Comparison of ENCODE assay signal across 1 cellular context in the genomic region with DNA sequence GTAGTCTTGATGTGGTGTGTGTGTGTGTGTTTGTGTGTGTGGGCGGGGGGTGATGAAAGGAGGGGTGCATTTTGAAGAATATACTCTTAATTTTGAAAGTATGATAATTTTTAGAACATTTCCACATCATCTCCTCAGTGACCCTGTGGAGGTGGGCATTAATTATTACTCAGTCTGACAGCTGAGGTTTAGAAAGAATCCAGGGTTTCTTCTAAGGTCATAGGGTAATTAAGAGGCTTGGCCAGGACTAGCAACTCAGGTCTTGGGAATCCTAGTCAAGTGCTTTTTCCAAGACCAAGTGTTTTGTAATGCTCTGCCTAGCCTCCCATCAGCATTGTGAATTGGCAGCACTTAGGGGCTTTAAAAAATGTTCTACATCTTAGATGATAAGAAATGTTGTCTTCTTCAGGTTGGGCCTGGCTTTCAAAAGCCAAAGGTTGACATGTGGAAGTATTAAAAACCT.
TF ChIP-seq lines count a peak whose summit lies in the region.

No MANE protein-coding gene starts in this region.

TF ChIP-seq in K562, 482 proteins besides CTCF, POLR2A, EP300 and RAD21 (continued from another document):
- TF ChIP-seq SRSF7 (optimal IDR thresholded peaks at IDR 0.05; ENCODE audit: low read depth, low read length): no peak
- TF ChIP-seq STAT5A (IDR thresholded peaks at IDR 0.05; ENCODE audit: borderline replicate concordance, low read length): no peak
- no peak for TF ChIP-seq ZNF639 (CRISPR knock-in tag; conservative IDR thresholded peaks at IDR 0.05 in 1 of 2, IDR thresholded peaks at IDR 0.05 in 1 of 2)
- TF ChIP-seq, protein P1, sequence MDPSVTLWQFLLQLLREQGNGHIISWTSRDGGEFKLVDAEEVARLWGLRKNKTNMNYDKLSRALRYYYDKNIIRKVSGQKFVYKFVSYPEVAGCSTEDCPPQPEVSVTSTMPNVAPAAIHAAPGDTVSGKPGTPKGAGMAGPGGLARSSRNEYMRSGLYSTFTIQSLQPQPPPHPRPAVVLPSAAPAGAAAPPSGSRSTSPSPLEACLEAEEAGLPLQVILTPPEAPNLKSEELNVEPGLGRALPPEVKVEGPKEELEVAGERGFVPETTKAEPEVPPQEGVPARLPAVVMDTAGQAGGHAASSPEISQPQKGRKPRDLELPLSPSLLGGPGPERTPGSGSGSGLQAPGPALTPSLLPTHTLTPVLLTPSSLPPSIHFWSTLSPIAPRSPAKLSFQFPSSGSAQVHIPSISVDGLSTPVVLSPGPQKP (CRISPR knock-in tag; IDR thresholded peaks at IDR 0.05): no peak
- no peak for TF ChIP-seq CEBPG (CRISPR knock-in tag; IDR thresholded peaks at IDR 0.05)
- no peak for TF ChIP-seq CEBPG (tag; conservative IDR thresholded peaks at IDR 0.05 in 1 of 2, IDR thresholded peaks at IDR 0.05 in 1 of 2)
- TF ChIP-seq E2F4 (CRISPR knock-in tag; IDR thresholded peaks at IDR 0.05; ENCODE audit: low read depth): no peak
- peak; percentile 59 for TF ChIP-seq MEIS2 (IDR thresholded peaks at IDR 0.05; ENCODE audit: partially characterized antibody)
- no peak for TF ChIP-seq NR2C2 (CRISPR knock-in tag; IDR thresholded peaks at IDR 0.05)
- TF ChIP-seq NR2C2 (tag; IDR thresholded peaks at IDR 0.05): 0 out of 2 replicates have a peak, but pooled peaks have one; percentile 39
- TF ChIP-seq CBX3 (IDR thresholded peaks at IDR 0.05; ENCODE audit: borderline replicate concordance in 1 of 2, low read length in 2 of 2): no peak
- no peak for TF ChIP-seq KLF16 (IDR thresholded peaks at IDR 0.05)
- no peak for TF ChIP-seq ZNF431 (CRISPR knock-in tag; IDR thresholded peaks at IDR 0.05)
- no peak for TF ChIP-seq EZH2 (IDR thresholded peaks at IDR 0.05; ENCODE audit: borderline replicate concordance, low read depth, low read length)
- TF ChIP-seq POLR2G (IDR thresholded peaks at IDR 0.05; ENCODE audit: low read depth, low read length): no peak
- TF ChIP-seq NR2C1 (IDR thresholded peaks at IDR 0.05): no peak
- TF ChIP-seq NR2C1 (tag; IDR thresholded peaks at IDR 0.05): no peak
- TF ChIP-seq ZBTB26 (CRISPR knock-in tag; IDR thresholded peaks at IDR 0.05): no peak
- no peak for TF ChIP-seq PHB (CRISPR knock-in tag; IDR thresholded peaks at IDR 0.05)
